ENCODE assay signal across 1 cellular context in genomic region chr15:68599153-68599545, GRCh38.
TF ChIP-seq lines count a peak whose summit lies in the region.

No MANE protein-coding gene starts in this region.

TF ChIP-seq in WTC11, 78 proteins besides CTCF, POLR2A, EP300 and RAD21 (continued from another document):
- TF ChIP-seq PRDM15 (CRISPR knock-in tag; IDR thresholded peaks at IDR 0.05) = no peak
- no peak for TF ChIP-seq NR1H2 (CRISPR knock-in tag; IDR thresholded peaks at IDR 0.05)
- no peak for TF ChIP-seq HMGXB4 (CRISPR knock-in tag; IDR thresholded peaks at IDR 0.05)
- no peak for TF ChIP-seq ARID4B (CRISPR knock-in tag; IDR thresholded peaks at IDR 0.05; ENCODE audit: borderline replicate concordance)
- TF ChIP-seq FOXJ3 (CRISPR knock-in tag; IDR thresholded peaks at IDR 0.05; ENCODE audit: borderline replicate concordance) = no peak
- TF ChIP-seq ATF3 (CRISPR knock-in tag; conservative IDR thresholded peaks at IDR 0.05) = no peak
- TF ChIP-seq AFF4 (CRISPR knock-in tag; IDR thresholded peaks at IDR 0.05; ENCODE audit: borderline replicate concordance) = no peak
- TF ChIP-seq ZNF138 (CRISPR knock-in tag; conservative IDR thresholded peaks at IDR 0.05) = no peak
- no peak for TF ChIP-seq ATF1 (CRISPR knock-in tag; IDR thresholded peaks at IDR 0.05)
- TF ChIP-seq JAZF1 (CRISPR knock-in tag; IDR thresholded peaks at IDR 0.05) = no peak
